ENCODE assay signal across 9 cellular contexts in the genomic region with DNA sequence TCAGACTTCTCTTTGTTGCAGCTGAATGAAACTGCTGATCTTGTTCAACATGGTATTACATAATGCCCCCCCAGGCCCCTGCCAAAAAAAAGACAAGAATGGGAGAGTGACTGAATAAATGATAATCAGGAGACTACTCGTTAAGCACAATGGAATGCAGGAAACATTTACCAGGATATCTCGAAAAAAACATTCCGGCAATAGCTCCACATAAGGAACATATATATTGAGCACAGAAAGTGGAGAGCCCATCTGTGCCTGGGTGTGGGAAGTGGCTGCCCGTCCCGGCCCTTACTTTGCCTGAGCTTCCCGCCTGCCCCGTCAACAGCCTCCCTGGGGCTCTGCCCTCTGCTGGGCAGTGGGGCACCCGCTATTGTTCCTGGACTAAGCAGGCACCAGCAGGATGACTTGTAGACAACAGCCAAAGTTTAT. TPM values are rescaled to one million over a fixed set of nuclear protein-coding genes. Genes with fewer than 3 reads are reported as not detected.
A peak's percentile ranks its signal among the peaks of the same experiment; 100 is the strongest.
DNase-seq lines count a peak whose midpoint lies in the region; ATAC-seq, FAIRE-seq and TF ChIP-seq lines count a peak whose summit lies in the region.
"Had no signal": no experiment of that assay in that cellular context is flagged by ENCODE, and none has a peak within 500 bp of the region (broad histone marks: within the 10 kb centered on the region; RNA-seq: fewer than 3 reads in every experiment).

No MANE protein-coding gene starts in this region.

- ATAC-seq in pancreas = peak; percentile 69 to 92 (median 83)
- no peak for ATAC-seq in GM19035 (IDR thresholded peaks at IDR 0.05; ENCODE audit: unreplicated experiment)
- ATAC-seq in HG02840 (IDR thresholded peaks at IDR 0.05; ENCODE audit: low FRiP score, unreplicated experiment) = no peak

- 24 to 37% methylated on average over 8 of the region's 8 CpGs for WGBS in pancreas, 2 donors

- H3K27ac ChIP-seq in endothelial cell of umbilical vein (ENCODE audit: insufficient read depth, low read depth, low read length) (no peak overlapping the region), pancreas (peak overlapping the region in 2 of 4 donors; percentile 39 to 42)
- H3K27ac ChIP-seq: gastrocnemius medialis had no signal

- no peak for TF ChIP-seq POLR2A in endothelial cell of umbilical vein (IDR thresholded peaks at IDR 0.05; ENCODE audit: low read depth, low read length)

- no peaks in the 10 kb centered on the region for H3K9me1 ChIP-seq in endothelial cell of umbilical vein (replicated peaks; ENCODE audit: control insufficient read depth, extremely low read depth, insufficient read depth, low read length)

- CTCF ChIA-PET in endothelial cell of umbilical vein (lab: Charles Lee) = interaction anchor here (0.6 to 3.0 kb wide), 41 partner anchors 8 to 394 kb away, joined by 3 to 42 read pairs (median 4); a partner anchor contains a TSS

- no peak overlapping the region for H3K4me2 ChIP-seq in endothelial cell of umbilical vein (ENCODE audit: insufficient read depth, low read length)

- TF ChIP-seq CTCF in endothelial cell of umbilical vein (IDR thresholded peaks at IDR 0.05; ENCODE audit: extremely low read depth in 1 of 2, insufficient read depth in 1 of 2, low read depth in 1 of 2, low read length in 2 of 2) = peak; percentile 69 to 85
- peak in 2 of 4 donors; percentile 8 to 16 for TF ChIP-seq CTCF in pancreas (IDR thresholded peaks at IDR 0.05)

- H3K9ac ChIP-seq in endothelial cell of umbilical vein (replicated peaks; ENCODE audit: extremely low read depth, insufficient read depth, low read length) = no peak overlapping the region

- H3K9me3 ChIP-seq in endothelial cell of umbilical vein (replicated peaks; ENCODE audit: control insufficient read depth, insufficient read depth, low read length) = no peaks in the 10 kb centered on the region
- H3K9me3 ChIP-seq in pancreas = no peaks in the 10 kb centered on the region
- H3K9me3 ChIP-seq: gastrocnemius medialis had no signal

- dilution Hi-C loops in endothelial cell of umbilical vein (cut with MboI; ENCODE audit: extremely low pct_ligation_motif_present, low sequenced_read_pairs) = no loop called here

- H3K27me3 ChIP-seq in endothelial cell of umbilical vein (ENCODE audit: control insufficient read depth in 2 of 2, insufficient read depth in 2 of 2, low read length in 2 of 2) (no peaks in the 10 kb centered on the region), pancreas (no peaks in the 10 kb centered on the region)
- H3K27me3 ChIP-seq: gastrocnemius medialis had no signal

- intact Hi-C loops in endothelial cell of umbilical vein (cut with micrococcal nuclease) (loop anchor here (1.0 to 2.0 kb wide), 7 partner anchors 13 to 394 kb away; a partner anchor contains a TSS), pancreas (cut with DNase I) (no loop called here)

- H3K4me1 ChIP-seq in endothelial cell of umbilical vein (ENCODE audit: control insufficient read depth, extremely low read depth, insufficient read depth, low read length) (peaks cover 5% of the 10 kb centered on the region), pancreas (no peaks in the 10 kb centered on the region)
- H3K4me1 ChIP-seq: gastrocnemius medialis had no signal

- DNase-seq in EL (peak; percentile 87), NCI-H226 (peak; percentile 66), endothelial cell of umbilical vein (ENCODE audit: low read depth, low spot score) (peak; percentile 75), pancreas (peak in 4 of 6 donors; percentile 36 to 71 (median 52)), NCI-H187 (lab: John Stamatoyannopoulos, UW) (no peak)
- no peak for DNase-seq in stimulated activated CD4-positive, alpha-beta T cell treated with anti-CD3 and anti-CD28 coated beads, Interleukin-4, amount 100 ng/mL, for 24 hours
- DNase-seq: gastrocnemius medialis had no signal

- no peak overlapping the region for H2AFZ ChIP-seq in endothelial cell of umbilical vein (ENCODE audit: low read depth, low read length)

- BruUV-seq in endothelial cell of umbilical vein (replicated peaks; lab: Mats Ljungman, UMichigan) = no TSS peak

- POLR2A ChIA-PET in endothelial cell of umbilical vein (lab: Charles Lee) = no interaction called here

- H3K4me3 ChIP-seq in endothelial cell of umbilical vein (replicated peaks in 1 of 3; ENCODE audit: insufficient read depth in 1 of 3, low read depth in 1 of 3, low read length in 3 of 3) (no peak overlapping the region), pancreas (no peak overlapping the region)
- H3K4me3 ChIP-seq: gastrocnemius medialis had no signal

- no peaks in the 10 kb centered on the region for H3K79me2 ChIP-seq in endothelial cell of umbilical vein (ENCODE audit: control insufficient read depth, insufficient read depth, low read length)

- H4K20me1 ChIP-seq in endothelial cell of umbilical vein (replicated peaks; ENCODE audit: control insufficient read depth, extremely low read depth, insufficient read depth, low read length) = no peaks in the 10 kb centered on the region

- peak; percentile 88 for FAIRE-seq in endothelial cell of umbilical vein (lab: Jason Lieb, UNC)
- FAIRE-seq in pancreas (lab: Jason Lieb, UNC) = no peak

- H3K36me3 ChIP-seq in endothelial cell of umbilical vein (ENCODE audit: control insufficient read depth in 2 of 2, extremely low read depth in 1 of 2, insufficient read depth in 2 of 2, low read length in 2 of 2) (peaks cover 2 to 16% of the 10 kb centered on the region in 2 experiments), pancreas (peaks cover 0 to 27% (median 0%) of the 10 kb centered on the region in 3 donors)

TF ChIP-seq in endothelial cell of umbilical vein, 7 proteins besides CTCF, POLR2A, EP300 and RAD21:
- no peak for TF ChIP-seq JUN (IDR thresholded peaks at IDR 0.05; ENCODE audit: borderline replicate concordance, insufficient read depth, insufficient read length, low read depth)
- TF ChIP-seq EZH2 (IDR thresholded peaks at IDR 0.05; ENCODE audit: borderline replicate concordance, low read depth, low read length, severe bottlenecking) = no peak
- TF ChIP-seq FOS (IDR thresholded peaks at IDR 0.05; ENCODE audit: borderline replicate concordance, insufficient read depth, low read length) = no peak
- TF ChIP-seq, protein P1, sequence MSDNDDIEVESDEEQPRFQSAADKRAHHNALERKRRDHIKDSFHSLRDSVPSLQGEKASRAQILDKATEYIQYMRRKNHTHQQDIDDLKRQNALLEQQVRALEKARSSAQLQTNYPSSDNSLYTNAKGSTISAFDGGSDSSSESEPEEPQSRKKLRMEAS (IDR thresholded peaks at IDR 0.05; ENCODE audit: insufficient read depth, insufficient read length) = no peak
- no peak for TF ChIP-seq GATA2 (IDR thresholded peaks at IDR 0.05; ENCODE audit: insufficient read depth, insufficient read length, low read depth, low read length)
- TF ChIP-seq MYC (IDR thresholded peaks at IDR 0.05; ENCODE audit: low read depth, low read length) = no peak
- no peak for TF ChIP-seq POLR2AphosphoS5 (IDR thresholded peaks at IDR 0.05; ENCODE audit: insufficient read depth, low read depth, low read length)
TF ChIP-seq in endothelial cell of umbilical vein: peak in this region for 0.

RNA-seq across cellular contexts. Expression of a gene that starts 13.4 kb away (rescaled TPM):
- total RNA-seq in endothelial cell of umbilical vein = 25.2 and 28.8 TPM in 2 replicates
- 11.5 and 11.7 TPM in 2 replicates for polyA plus RNA-seq in endothelial cell of umbilical vein
- polyA plus RNA-seq in endothelial cell of umbilical vein (2011; cell fraction: cytosol; rRNA removed) = 6.5 and 9.0 TPM in 2 replicates
- polyA plus RNA-seq in endothelial cell of umbilical vein (2011; cell fraction: nucleus; rRNA removed) = 24.3 and 26.2 TPM in 2 replicates
- 9.5 and 10.3 TPM in 2 replicates for polyA plus RNA-seq in endothelial cell of umbilical vein (2012)
- polyA minus RNA-seq in endothelial cell of umbilical vein = 13.9 and 14.6 TPM in 2 replicates
- polyA minus RNA-seq in endothelial cell of umbilical vein (2011; cell fraction: cytosol; rRNA and poly(A)+ RNA removed) = 12.6 TPM
- 14.3 and 17.3 TPM in 2 replicates for polyA minus RNA-seq in endothelial cell of umbilical vein (2011; cell fraction: nucleus; rRNA and poly(A)+ RNA removed)
- 10 to 100 TPM in 2 of 6 donors, 1 to 10 TPM in 4; 7.6 to 15.1 (median 9.2) TPM for total RNA-seq in pancreas
- polyA plus RNA-seq in pancreas = 10 to 100 TPM; 13.6 to 16.3 TPM

RNA-seq across cellular contexts. Expression of a gene that starts 23.4 kb away (rescaled TPM):
- total RNA-seq in endothelial cell of umbilical vein (not detected in 2 replicates), pancreas (1 to 10 TPM in 1 of 6 donors, under 1 TPM in 4, not detected in 1; 0.14 to 2.4 (median 0.38) TPM)
- polyA plus RNA-seq in endothelial cell of umbilical vein (not detected in 2 replicates), pancreas (under 1 TPM; 0.14 to 0.68 TPM)
- polyA plus RNA-seq in endothelial cell of umbilical vein (2011; cell fraction: cytosol; rRNA removed) = not detected in 2 replicates
- polyA plus RNA-seq in endothelial cell of umbilical vein (2011; cell fraction: nucleus; rRNA removed) = not detected in 2 replicates
- 0.09 and 0.14 TPM in 2 replicates for polyA plus RNA-seq in endothelial cell of umbilical vein (2012)
- polyA minus RNA-seq in endothelial cell of umbilical vein = not detected in 2 replicates
- not detected for polyA minus RNA-seq in endothelial cell of umbilical vein (2011; cell fraction: cytosol; rRNA and poly(A)+ RNA removed)
- polyA minus RNA-seq in endothelial cell of umbilical vein (2011; cell fraction: nucleus; rRNA and poly(A)+ RNA removed) = not detected in 2 replicates
- total RNA-seq: gastrocnemius medialis had no signal

Comparison
In these comparisons a context has a peak if more than half of its experiments do, and no peak if none do; other contexts are left out.
1. DNase-seq: peak in EL (single experiment), NCI-H226 (single experiment), endothelial cell of umbilical vein (single experiment) and pancreas (4 of 6); none in stimulated activated CD4-positive, alpha-beta T cell treated with anti-CD3 and anti-CD28 coated beads, Interleukin-4, amount 100 ng/mL, for 24 hours (single experiment) and NCI-H187 (0 of 2).
2. ATAC-seq: peak in pancreas (4 of 4); none in GM19035 (single experiment) and HG02840 (single experiment).